ENCODE assay signal across 19 cellular contexts in genomic region chr7:20206104-20206896, GRCh38. TPM values are rescaled to one million over a fixed set of nuclear protein-coding genes. Genes with fewer than 3 reads are reported as not detected.
"Had no signal": no experiment of that assay in that cellular context is flagged by ENCODE, and none has a peak within 500 bp of the region (broad histone marks: within the 10 kb centered on the region; RNA-seq: fewer than 3 reads in every experiment).

No MANE protein-coding gene starts in this region.

- H3K27ac ChIP-seq: dorsolateral prefrontal cortex, neutrophil, right atrium auricular region, upper lobe of left lung had no signal

- H3K27me3 ChIP-seq: dorsolateral prefrontal cortex, neutrophil, right atrium auricular region, upper lobe of left lung had no signal

- FAIRE-seq: endometrium, TTC549 had no signal

- H3K4me1 ChIP-seq: right atrium auricular region, upper lobe of left lung had no signal

- H3K36me3 ChIP-seq: neutrophil, right atrium auricular region, upper lobe of left lung had no signal

- ATAC-seq: stimulated activated effector memory CD8-positive, alpha-beta T cell treated with anti-CD3 and anti-CD28 coated beads, Interleukin-12 subunit alpha, Interleukin-12 subunit beta, amount 100 ng/mL, for 72 hours; T-helper 17 cell had no signal

- DNase-seq: activated B cell treated with CpG ODN at 0.5 μM for 24 hours; activated CD4-positive, alpha-beta T cell treated with anti-CD3 and anti-CD28 coated beads, Interleukin-2, amount 10 ng/mL, durations not matched to agents 24 days and 14 days; activated naive CD4-positive, alpha-beta T cell; aorta; dorsolateral prefrontal cortex; foreskin melanocyte; islet precursor cell; naive B cell; posterior cingulate gyrus; substantia nigra; T-helper 17 cell; upper lobe of left lung had no signal

- H3K9me3 ChIP-seq: neutrophil, right atrium auricular region had no signal

- H3K4me3 ChIP-seq: dorsolateral prefrontal cortex, lung, right atrium auricular region, upper lobe of left lung had no signal

RNA-seq across cellular contexts. Expression of gene MACC1, which starts 10.9 kb away (rescaled TPM):
- total RNA-seq: activated CD4-positive, alpha-beta T cell treated with anti-CD3 and anti-CD28 coated beads, Interleukin-2, amount 10 ng/mL, durations not matched to agents 24 days and 14 days; activated T-helper 1 cell treated with anti-CD3 and anti-CD28 coated beads, Interleukin-12 subunit alpha, Interleukin-12 subunit beta, Interleukin-2, Interleukin-4 antibody, amounts not matched to agents 30 ng/mL and 10 ng/mL and 1 ng/mL, durations not matched to agents 14 hours and 24 hours and 36 hours had no signal
